In the genomic region with DNA sequence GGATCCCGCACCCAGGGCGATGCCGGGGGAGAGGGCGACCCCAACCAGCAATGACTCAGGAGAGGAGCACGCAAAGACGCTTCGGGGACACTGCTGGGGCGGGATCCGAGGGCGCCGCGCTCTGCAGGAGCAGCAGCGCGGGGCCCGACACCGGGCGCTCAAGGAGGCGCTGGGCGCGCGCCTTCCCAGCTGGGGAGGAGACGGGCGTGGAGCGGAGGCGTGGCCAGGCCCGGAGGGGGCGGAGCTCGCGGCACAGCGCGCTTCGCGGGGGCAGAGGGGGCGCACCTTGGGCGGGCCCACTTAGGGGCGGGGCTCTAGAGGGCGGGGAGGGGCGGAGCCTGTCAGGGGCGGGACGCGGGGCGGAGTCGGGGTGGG, we compare ENCODE assay signal across 8 cellular contexts. TPM values are rescaled to one million over a fixed set of nuclear protein-coding genes. Genes with fewer than 3 reads are reported as not detected.
A peak's percentile ranks its signal among the peaks of the same experiment; 100 is the strongest.
DNase-seq lines count a peak whose midpoint lies in the region; ATAC-seq and TF ChIP-seq lines count a peak whose summit lies in the region.

No MANE protein-coding gene starts in this region.

- no peak overlapping the region for H3K27ac Mint-ChIP-seq in activated T-helper 2 cell treated with anti-CD3 and anti-CD28 coated beads, Interferon-gamma antibody, Interleukin-2, Interleukin-4, amounts not matched to agents 10 μg/mL and 5 μg/mL and 100 μg/mL, durations not matched to agents 14 hours and 24 hours and 36 hours
- peak overlapping the region in 3 of 10 donors; percentile 29 to 65 (median 29) for H3K27ac Mint-ChIP-seq in naive thymus-derived CD8-positive, alpha-beta T cell

- peak overlapping the region; percentile 59; the same call in 1 of the 2 replicates for H2AK5ac ChIP-seq in IMR-90 (ENCODE audit: low read depth, low read length)

- WGBS in IMR-90 (ENCODE audit: extremely low coverage in 2 of 2, insufficient read length in 1 of 2), 2 experiments: 2% methylated on average over 15 of the region's 43 CpGs; no CpG with 5 or more reads in 1 of the 2 experiments

- in situ Hi-C loops in IMR-90 (cut with MboI; ENCODE audit: low sequenced_read_pairs): loop anchor here (25.0 kb wide), 1 partner anchor 295 kb away; no protein-coding TSS in a partner anchor

- no peak overlapping the region for H4K5ac ChIP-seq in IMR-90 (ENCODE audit: low read depth, low read length)

- POLR2A ChIA-PET in IMR-90 (lab: Charles Lee; ENCODE audit: unreplicated experiment): no interaction called here
- POLR2A ChIA-PET in naive thymus-derived CD8-positive, alpha-beta T cell (lab: Charles Lee): interaction anchor here (0.6 to 4.1 kb wide), 8 partner anchors 11 to 479 kb away, joined by 3 to 23 read pairs (median 6); partner anchors contain the start of genes CFAP410, PTTG1IP and UBE2G2

- H2BK20ac ChIP-seq in IMR-90 (ENCODE audit: low read depth, low read length): no peak overlapping the region

- H3K9me1 ChIP-seq in IMR-90 (ENCODE audit: insufficient read depth, low read length): peaks cover 8% of the 10 kb centered on the region

- CTCF ChIA-PET in IMR-90 (lab: Yijun Ruan, JAX): interaction anchor here (0.6 kb wide), 1 partner anchor 960 kb away, joined by 4 read pairs; no protein-coding TSS in a partner anchor

- peaks cover 2% of the 10 kb centered on the region for H3K27me3 Mint-ChIP-seq in activated T-helper 2 cell treated with anti-CD3 and anti-CD28 coated beads, Interferon-gamma antibody, Interleukin-2, Interleukin-4, amounts not matched to agents 10 μg/mL and 5 μg/mL and 100 μg/mL, durations not matched to agents 14 hours and 24 hours and 36 hours (ENCODE audit: low read depth)
- no peaks in the 10 kb centered on the region for H3K27me3 Mint-ChIP-seq in naive thymus-derived CD8-positive, alpha-beta T cell

- H3K9ac ChIP-seq in IMR-90 (ENCODE audit: low read depth, low read length): peak overlapping the region; percentile 91

- peak overlapping the region; percentile 66 for H3K4me3 Mint-ChIP-seq in activated T-helper 2 cell treated with anti-CD3 and anti-CD28 coated beads, Interferon-gamma antibody, Interleukin-2, Interleukin-4, amounts not matched to agents 10 μg/mL and 5 μg/mL and 100 μg/mL, durations not matched to agents 14 hours and 24 hours and 36 hours (ENCODE audit: low read depth)
- peak overlapping the region; percentile 33 to 80 (median 68) for H3K4me3 Mint-ChIP-seq in naive thymus-derived CD8-positive, alpha-beta T cell

- H2AK9ac ChIP-seq in IMR-90 (replicated peaks; ENCODE audit: low read depth, low read length, poor library complexity): peak overlapping the region; percentile 82

- no peak overlapping the region for H2BK120ac ChIP-seq in IMR-90 (ENCODE audit: low read depth, low read length)

- peak overlapping the region; percentile 75; the same call in 1 of the 2 replicates for H3K27ac ChIP-seq in IMR-90 (ENCODE audit: insufficient read depth, low read length)
- H3K27ac ChIP-seq in Peyer's patch: peak overlapping the region; percentile 90 to 96 (median 93)

- no peak overlapping the region for H3K18ac ChIP-seq in IMR-90 (ENCODE audit: low read depth, low read length)

- dilution Hi-C loops in IMR-90 (cut with HindIII; ENCODE audit: low sequenced_read_pairs, unreplicated experiment): no loop called here

- H4K8ac ChIP-seq in IMR-90 (ENCODE audit: low read depth in 2 of 2, low read length in 2 of 2): no peak overlapping the region

- H3K4me2 ChIP-seq in IMR-90 (ENCODE audit: low read depth, low read length): peak overlapping the region; percentile 98

- peak; percentile 78 for ATAC-seq in GM21529 (IDR thresholded peaks at IDR 0.05; ENCODE audit: unreplicated experiment)
- ATAC-seq in IMR-90 (ENCODE audit: low read depth): peak; percentile 98
- peak; percentile 81 to 84 for ATAC-seq in naive thymus-derived CD8-positive, alpha-beta T cell

- H2BK15ac ChIP-seq in IMR-90 (ENCODE audit: low read depth, low read length): no peak overlapping the region

- peaks cover 12% of the 10 kb centered on the region for H3K36me3 Mint-ChIP-seq in activated T-helper 2 cell treated with anti-CD3 and anti-CD28 coated beads, Interferon-gamma antibody, Interleukin-2, Interleukin-4, amounts not matched to agents 10 μg/mL and 5 μg/mL and 100 μg/mL, durations not matched to agents 14 hours and 24 hours and 36 hours (ENCODE audit: low read depth)
- H3K36me3 Mint-ChIP-seq in naive thymus-derived CD8-positive, alpha-beta T cell: peaks cover 0 to under 1% (median 0%) of the 10 kb centered on the region in 3 donors

- peak overlapping the region; percentile 91 for H3K23ac ChIP-seq in IMR-90 (ENCODE audit: low read depth, low read length)

- peaks cover 49% of the 10 kb centered on the region for H4K20me1 ChIP-seq in IMR-90 (ENCODE audit: insufficient read depth, low read length)

- H3K4ac ChIP-seq in IMR-90 (ENCODE audit: low read depth, low read length): peak overlapping the region; percentile 69

- no peak for TF ChIP-seq RAD21 in IMR-90 (IDR thresholded peaks at IDR 0.05; ENCODE audit: low read length)

- intact Hi-C loops in IMR-90 (cut with micrococcal nuclease): loop anchor here (5.0 kb wide), 1 partner anchor 55 kb away; the partner anchor contains the start of gene PTTG1IP
- intact Hi-C loops in activated T-helper 2 cell treated with anti-CD3 and anti-CD28 coated beads, Interferon-gamma antibody, Interleukin-2, Interleukin-4, amounts not matched to agents 10 μg/mL and 5 μg/mL and 100 μg/mL, durations not matched to agents 14 hours and 24 hours and 36 hours (cut with micrococcal nuclease): loop anchor here (1.0 to 10.0 kb wide), 4 partner anchors 55 to 1365 kb away; partner anchors contain the start of genes CFAP410, PCBP3 and SPATC1L

- H3K9me3 Mint-ChIP-seq in activated T-helper 2 cell treated with anti-CD3 and anti-CD28 coated beads, Interferon-gamma antibody, Interleukin-2, Interleukin-4, amounts not matched to agents 10 μg/mL and 5 μg/mL and 100 μg/mL, durations not matched to agents 14 hours and 24 hours and 36 hours: peaks cover 19% of the 10 kb centered on the region
- peaks cover 0 to 19% (median 7%) of the 10 kb centered on the region in 9 donors for H3K9me3 Mint-ChIP-seq in naive thymus-derived CD8-positive, alpha-beta T cell

- no TSS peak for BruUV-seq in IMR-90 (replicated peaks; lab: Mats Ljungman, UMichigan)

- no peak overlapping the region for H2BK5ac ChIP-seq in IMR-90 (ENCODE audit: low read depth, low read length, poor library complexity, severe bottlenecking)

- H3K9me3 ChIP-seq in IMR-90 (ENCODE audit: control insufficient read depth, insufficient read depth, low read length): peaks cover 32% of the 10 kb centered on the region
- peaks cover 0 to 7% (median 2%) of the 10 kb centered on the region in 4 donors for H3K9me3 ChIP-seq in Peyer's patch

- H3K27me3 ChIP-seq in IMR-90 (ENCODE audit: control insufficient read depth, insufficient read depth, low read length) (no peaks in the 10 kb centered on the region), Peyer's patch (no peaks in the 10 kb centered on the region)

- H3K4me1 Mint-ChIP-seq in activated T-helper 2 cell treated with anti-CD3 and anti-CD28 coated beads, Interferon-gamma antibody, Interleukin-2, Interleukin-4, amounts not matched to agents 10 μg/mL and 5 μg/mL and 100 μg/mL, durations not matched to agents 14 hours and 24 hours and 36 hours (ENCODE audit: low read depth): peaks cover 7% of the 10 kb centered on the region
- peaks cover 10 to 28% (median 13%) of the 10 kb centered on the region in 4 donors for H3K4me1 Mint-ChIP-seq in naive thymus-derived CD8-positive, alpha-beta T cell

- H3K36me3 ChIP-seq in IMR-90 (ENCODE audit: control insufficient read depth, insufficient read depth, low read length): peaks cover 10% of the 10 kb centered on the region; the same call in 1 of the 2 replicates
- peaks cover 0 to 14% (median 0%) of the 10 kb centered on the region in 3 donors for H3K36me3 ChIP-seq in Peyer's patch

- peak; percentile 99 for DNase-seq in D341Med (ENCODE audit: low spot score)
- DNase-seq in IMR-90: peak; percentile 88
- DNase-seq in Peyer's patch: peak; percentile 86 to 96 (median 95)
- peak; percentile 92 for DNase-seq in activated T-helper 2 cell treated with anti-CD3 and anti-CD28 coated beads, Interferon-gamma antibody, Interleukin-2, Interleukin-4, amounts not matched to agents 10 μg/mL and 5 μg/mL and 100 μg/mL, durations not matched to agents 14 hours and 24 hours and 36 hours (ENCODE audit: low spot score)
- peak; percentile 85 for DNase-seq in fibroblast of mammary gland (ENCODE audit: low read depth)
- DNase-seq in naive thymus-derived CD8-positive, alpha-beta T cell: peak; percentile 87 to 97 (median 92)
- peak; percentile 85 to 86 for DNase-seq in stimulated activated CD8-positive, alpha-beta memory T cell treated with anti-CD3 and anti-CD28 coated beads, Interleukin-7, amount 100 ng/mL, for 48 hours (ENCODE audit: extremely low read depth in 1 of 2, low read depth in 1 of 2)

- H2AFZ ChIP-seq in IMR-90 (replicated peaks; ENCODE audit: low read length, poor library complexity): peak overlapping the region; percentile 94

- no peak overlapping the region for H4K91ac ChIP-seq in IMR-90 (ENCODE audit: insufficient read depth, low read depth, low read length)

- no peak overlapping the region for H3K56ac ChIP-seq in IMR-90 (ENCODE audit: extremely low read depth, insufficient read depth, low read length)

- H3K79me1 ChIP-seq in IMR-90 (ENCODE audit: low read depth in 1 of 2, low read length in 2 of 2): peaks cover 16 to 60% of the 10 kb centered on the region in 2 experiments

- TF ChIP-seq CTCF in IMR-90 (conservative IDR thresholded peaks at IDR 0.05; ENCODE audit: low read depth, low read length) (no peak), Peyer's patch (IDR thresholded peaks at IDR 0.05) (no peak), fibroblast of mammary gland (conservative IDR thresholded peaks at IDR 0.05; ENCODE audit: control insufficient read depth, insufficient read depth, low read depth, low read length) (no peak)

- peak overlapping the region; percentile 99 for H3K4me3 ChIP-seq in IMR-90 (ENCODE audit: insufficient read depth, low read depth, low read length)
- peak overlapping the region; percentile 84 to 92 (median 88) for H3K4me3 ChIP-seq in Peyer's patch
- peak overlapping the region; percentile 66 for H3K4me3 ChIP-seq in fibroblast of mammary gland (ENCODE audit: control insufficient read depth, low read depth, low read length)

- H3K14ac ChIP-seq in IMR-90 (replicated peaks; ENCODE audit: low read depth, low read length): peak overlapping the region; percentile 63; the same call in 1 of the 2 replicates

- no peak for TF ChIP-seq POLR2A in IMR-90 (IDR thresholded peaks at IDR 0.05; ENCODE audit: low read depth, low read length)
- no peak for TF ChIP-seq POLR2A in Peyer's patch (IDR thresholded peaks at IDR 0.05)

- H3K4me1 ChIP-seq in IMR-90 (ENCODE audit: control insufficient read depth, insufficient read depth, low read length) (peaks cover 8% of the 10 kb centered on the region; the same call in 1 of the 2 replicates), Peyer's patch (peaks cover 4 to 15% (median 10%) of the 10 kb centered on the region in 4 donors)

RNA-seq across cellular contexts. Expression of gene SUMO3, which starts 0.4 kb away (rescaled TPM):
- 64.9 and 103 TPM in 2 replicates for total RNA-seq in IMR-90 (2012; rRNA removed)
- polyA plus RNA-seq in IMR-90 (2012; rRNA removed): 101 and 104 TPM in 2 replicates
- polyA plus RNA-seq in IMR-90 (2012; cell fraction: cytosol; rRNA removed): 73.7 and 82.6 TPM in 2 replicates
- 23.5 and 36.3 TPM in 2 replicates for polyA plus RNA-seq in IMR-90 (2012; cell fraction: nucleus; rRNA removed; ENCODE audit: low replicate concordance)
- total RNA-seq in Peyer's patch: 10 to 100 TPM; 42.6 to 57.6 (median 49.8) TPM
- 86.1 and 87.0 TPM in 2 replicates for total RNA-seq in activated T-helper 2 cell treated with anti-CD3 and anti-CD28 coated beads, Interferon-gamma antibody, Interleukin-2, Interleukin-4, amounts not matched to agents 10 μg/mL and 5 μg/mL and 100 μg/mL, durations not matched to agents 14 hours and 24 hours and 36 hours
- total RNA-seq in naive thymus-derived CD8-positive, alpha-beta T cell: 10 to 100 TPM; 50.2 to 54.6 TPM
- polyA plus RNA-seq in naive thymus-derived CD8-positive, alpha-beta T cell: 10 to 100 TPM; 82.8 to 94.1 (median 86.7) TPM

RNA-seq across cellular contexts. Expression of gene UBE2G2, which starts 15.9 kb away (rescaled TPM):
- total RNA-seq in IMR-90 (2012; rRNA removed): 65.4 and 75.8 TPM in 2 replicates
- 81.9 and 91.7 TPM in 2 replicates for polyA plus RNA-seq in IMR-90 (2012; rRNA removed)
- polyA plus RNA-seq in IMR-90 (2012; cell fraction: cytosol; rRNA removed): 51.8 and 81.4 TPM in 2 replicates
- polyA plus RNA-seq in IMR-90 (2012; cell fraction: nucleus; rRNA removed; ENCODE audit: low replicate concordance): 112 and 205 TPM in 2 replicates
- 100 to 1,000 TPM in 2 of 4 donors, 10 to 100 TPM in 2; 68.8 to 116 (median 95.1) TPM for total RNA-seq in Peyer's patch
- 118 and 119 TPM in 2 replicates for total RNA-seq in activated T-helper 2 cell treated with anti-CD3 and anti-CD28 coated beads, Interferon-gamma antibody, Interleukin-2, Interleukin-4, amounts not matched to agents 10 μg/mL and 5 μg/mL and 100 μg/mL, durations not matched to agents 14 hours and 24 hours and 36 hours
- 100 to 1,000 TPM; 167 to 186 TPM for total RNA-seq in naive thymus-derived CD8-positive, alpha-beta T cell
- 10 to 100 TPM; 56.2 to 72.8 (median 62.3) TPM for polyA plus RNA-seq in naive thymus-derived CD8-positive, alpha-beta T cell

RNA-seq across cellular contexts. Expression of gene PTTG1IP, which starts 56.0 kb away (rescaled TPM):
- total RNA-seq in IMR-90 (2012; rRNA removed) (194 and 230 TPM in 2 replicates), Peyer's patch (100 to 1,000 TPM in 3 of 4 donors, 10 to 100 TPM in 1; 69.3 to 495 (median 390) TPM)
- 156 and 167 TPM in 2 replicates for polyA plus RNA-seq in IMR-90 (2012; rRNA removed)
- polyA plus RNA-seq in IMR-90 (2012; cell fraction: cytosol; rRNA removed): 112 and 137 TPM in 2 replicates
- polyA plus RNA-seq in IMR-90 (2012; cell fraction: nucleus; rRNA removed; ENCODE audit: low replicate concordance): 67.9 and 125 TPM in 2 replicates
- total RNA-seq in activated T-helper 2 cell treated with anti-CD3 and anti-CD28 coated beads, Interferon-gamma antibody, Interleukin-2, Interleukin-4, amounts not matched to agents 10 μg/mL and 5 μg/mL and 100 μg/mL, durations not matched to agents 14 hours and 24 hours and 36 hours: 48.1 and 48.3 TPM in 2 replicates
- 10 to 100 TPM; 62.0 to 68.7 TPM for total RNA-seq in naive thymus-derived CD8-positive, alpha-beta T cell
- 10 to 100 TPM; 42.4 to 54.1 (median 44.3) TPM for polyA plus RNA-seq in naive thymus-derived CD8-positive, alpha-beta T cell

Comparison
In these comparisons a context has a peak if more than half of its experiments do, and no peak if none do; other contexts are left out.
1. Peak in every context shown above with its lines: DNase-seq, ATAC-seq, H3K4me3 ChIP-seq and H3K27ac ChIP-seq.